24 cellular contexts compared by ENCODE assay signal in genomic region chr22:46319319-46319718, GRCh38. TPM values are rescaled to one million over a fixed set of nuclear protein-coding genes. Genes with fewer than 3 reads are reported as not detected.
"Had no signal": no experiment of that assay in that cellular context is flagged by ENCODE, and none has a peak within 500 bp of the region (broad histone marks: within the 10 kb centered on the region; RNA-seq: fewer than 3 reads in every experiment).

No MANE protein-coding gene starts in this region.

- H3K27ac ChIP-seq: hepatocyte, parathyroid adenoma, prostate gland, right lobe of liver, testis, tibial nerve, upper lobe of right lung, vagina had no signal

- H3K27me3 Mint-ChIP-seq: dendritic cell treated with granulocyte-macrophage colony-stimulating factor and Interleukin-4, amounts not matched to agents 40 ng/mL and 50 ng/mL, for 4 days; memory B cell; stimulated activated naive B cell treated with anti-CD40 and anti-IgM and Interleukin-4, amounts not matched to agents 10 μg/mL and 1 μg/mL and 100 μg/mL, for 72 hours; stimulated activated naive CD8-positive, alpha-beta T cell treated with anti-CD3 and anti-CD28 coated beads, Interleukin-15, amount 100 ng/mL, for 72 hours had no signal

- H3K9me3 Mint-ChIP-seq: dendritic cell treated with granulocyte-macrophage colony-stimulating factor and Interleukin-4, amounts not matched to agents 40 ng/mL and 50 ng/mL, for 4 days; memory B cell; mesothelial cell of epicardium; natural killer cell; stimulated activated naive B cell treated with anti-CD40 and anti-IgM and Interleukin-4, amounts not matched to agents 10 μg/mL and 1 μg/mL and 100 μg/mL, for 72 hours; stimulated activated naive CD8-positive, alpha-beta T cell treated with anti-CD3 and anti-CD28 coated beads, Interleukin-15, amount 100 ng/mL, for 72 hours had no signal

- H3K36me3 Mint-ChIP-seq: memory B cell, natural killer cell had no signal

- ATAC-seq: natural killer cell; right lobe of liver; stimulated activated naive B cell treated with anti-CD40 and anti-IgM and Interleukin-4, amounts not matched to agents 10 μg/mL and 1 μg/mL and 100 μg/mL, for 72 hours; stimulated activated naive CD8-positive, alpha-beta T cell treated with anti-CD3 and anti-CD28 coated beads, Interleukin-15, amount 100 ng/mL, for 72 hours; upper lobe of right lung had no signal

- H3K4me1 Mint-ChIP-seq: memory B cell; mesothelial cell of epicardium; stimulated activated naive B cell treated with anti-CD40 and anti-IgM and Interleukin-4, amounts not matched to agents 10 μg/mL and 1 μg/mL and 100 μg/mL, for 72 hours; stimulated activated naive CD8-positive, alpha-beta T cell treated with anti-CD3 and anti-CD28 coated beads, Interleukin-15, amount 100 ng/mL, for 72 hours had no signal

- H3K4me2 ChIP-seq: hepatocyte had no signal

- H3K4me1 ChIP-seq: parathyroid adenoma, prostate gland, right lobe of liver, tibial nerve, upper lobe of right lung, vagina had no signal

- H3K4me3 Mint-ChIP-seq: dendritic cell treated with granulocyte-macrophage colony-stimulating factor and Interleukin-4, amounts not matched to agents 40 ng/mL and 50 ng/mL, for 4 days; memory B cell; mesothelial cell of epicardium; natural killer cell; stimulated activated naive B cell treated with anti-CD40 and anti-IgM and Interleukin-4, amounts not matched to agents 10 μg/mL and 1 μg/mL and 100 μg/mL, for 72 hours; stimulated activated naive CD8-positive, alpha-beta T cell treated with anti-CD3 and anti-CD28 coated beads, Interleukin-15, amount 100 ng/mL, for 72 hours had no signal

- H3K9me3 ChIP-seq: prostate gland, right lobe of liver, testis, tibial nerve, upper lobe of right lung, vagina had no signal

- H3K79me2 ChIP-seq: hepatocyte, parathyroid adenoma had no signal

- H3K27me3 ChIP-seq: hepatocyte, right lobe of liver, testis, tibial nerve, upper lobe of right lung, vagina had no signal

- H3K27ac Mint-ChIP-seq: dendritic cell treated with granulocyte-macrophage colony-stimulating factor and Interleukin-4, amounts not matched to agents 40 ng/mL and 50 ng/mL, for 4 days; memory B cell; mesothelial cell of epicardium; natural killer cell; stimulated activated naive B cell treated with anti-CD40 and anti-IgM and Interleukin-4, amounts not matched to agents 10 μg/mL and 1 μg/mL and 100 μg/mL, for 72 hours had no signal

- H3K4me3 ChIP-seq: hepatocyte, prostate gland, right lobe of liver, testis, tibial nerve, upper lobe of right lung, vagina had no signal

- DNase-seq: erythroblast; foreskin melanocyte; head of caudate nucleus; kidney; natural killer cell; stimulated activated CD4-positive, alpha-beta T cell treated with anti-CD3 and anti-CD28 coated beads, Interleukin-15, amount 100 ng/mL, for 24 hours; stimulated activated CD4-positive, alpha-beta T cell treated with anti-CD3 and anti-CD28 coated beads, Interleukin-1b, Interleukin-23, amount 100 ng/mL, for 48 hours; stimulated activated CD4-positive, alpha-beta T cell treated with anti-CD3 and anti-CD28 coated beads, Interleukin-4, amount 100 ng/mL, for 24 hours; stimulated activated naive B cell treated with anti-CD40 and anti-IgM and Interleukin-4, amounts not matched to agents 10 μg/mL and 1 μg/mL and 100 μg/mL, for 72 hours; stimulated activated naive CD8-positive, alpha-beta T cell treated with anti-CD3 and anti-CD28 coated beads, Interleukin-15, amount 100 ng/mL, for 72 hours; testis; upper lobe of right lung had no signal

- H2AFZ ChIP-seq: hepatocyte, parathyroid adenoma had no signal

- H3K9ac ChIP-seq: parathyroid adenoma had no signal

- H3K36me3 ChIP-seq: prostate gland, right lobe of liver, tibial nerve, upper lobe of right lung, vagina had no signal

RNA-seq across cellular contexts. Expression of gene PKDREJ, which starts 56.2 kb away (rescaled TPM):
- total RNA-seq: endothelial cell of umbilical vein, hepatocyte, myocyte, renal cortical epithelial cell, upper lobe of right lung, vagina had no signal
